Comparison of ENCODE assay signal across 24 cellular contexts in genomic region chrX:134554291-134554690, GRCh38.
"Had no signal": no experiment of that assay in that cellular context is flagged by ENCODE, and none has a peak within 500 bp of the region (broad histone marks: within the 10 kb centered on the region; RNA-seq: fewer than 3 reads in every experiment).

No MANE protein-coding gene starts in this region.

- H3K4me3 ChIP-seq: heart right ventricle, lower lobe of right lung, ovary, psoas muscle, right atrium auricular region, spleen, thoracic aorta, vagina had no signal

- H3K9me3 Mint-ChIP-seq: activated naive CD8-positive, alpha-beta T cell treated with anti-CD3 and anti-CD28 coated beads for 36 hours; naive thymus-derived CD8-positive, alpha-beta T cell; type B pancreatic cell had no signal

- H3K36me3 ChIP-seq: heart right ventricle, lower lobe of right lung, ovary, right atrium auricular region, spleen, thoracic aorta, vagina had no signal

- H3K27ac Mint-ChIP-seq: activated naive CD8-positive, alpha-beta T cell treated with anti-CD3 and anti-CD28 coated beads for 36 hours; naive thymus-derived CD8-positive, alpha-beta T cell; type B pancreatic cell had no signal

- FAIRE-seq: bronchial epithelial cell, kidney had no signal

- H3K4me1 ChIP-seq: lower lobe of right lung, psoas muscle, right atrium auricular region, vagina had no signal

- H3K27me3 ChIP-seq: ovary, right atrium auricular region, vagina had no signal

- H3K27ac ChIP-seq: epithelial cell of prostate, heart right ventricle, lower lobe of right lung, ovary, psoas muscle, right atrium auricular region, spleen, thoracic aorta, vagina had no signal

- H3K36me3 Mint-ChIP-seq: activated naive CD8-positive, alpha-beta T cell treated with anti-CD3 and anti-CD28 coated beads for 36 hours; type B pancreatic cell had no signal

- DNase-seq: activated CD4-positive, alpha-beta T cell treated with anti-CD3 and anti-CD28 coated beads for 4 hours; activated CD4-positive, alpha-beta T cell treated with anti-CD3 and anti-CD28 coated beads, Interleukin-2, amount 50 U/mL, for 48 hours; activated CD4-positive, CD25-positive, alpha-beta regulatory T cell; activated naive CD4-positive, alpha-beta T cell treated with Interleukin-2 at 50 U/mL for 16 hours; activated naive CD8-positive, alpha-beta T cell treated with anti-CD3 and anti-CD28 coated beads for 36 hours; activated T-cell treated with anti-CD3 and anti-CD28 coated beads, Interleukin-2, amount 50 U/mL, for 48 hours; cerebellar nuclear complex; cortex of kidney; foreskin fibroblast; heart right ventricle; kidney; lower lobe of right lung; naive thymus-derived CD8-positive, alpha-beta T cell; ovary; psoas muscle; spleen; stimulated activated CD4-positive, alpha-beta T cell treated with anti-CD3 and anti-CD28 coated beads, Interleukin-4, amount 100 ng/mL, for 1 hour; stimulated activated naive CD4-positive, alpha-beta T cell had no signal

- ATAC-seq: heart right ventricle; lower lobe of right lung; naive thymus-derived CD8-positive, alpha-beta T cell; psoas muscle had no signal

- H3K4me3 Mint-ChIP-seq: activated naive CD8-positive, alpha-beta T cell treated with anti-CD3 and anti-CD28 coated beads for 36 hours; naive thymus-derived CD8-positive, alpha-beta T cell; type B pancreatic cell had no signal

- H3K9me3 ChIP-seq: lower lobe of right lung, ovary, psoas muscle, right atrium auricular region, spleen, thoracic aorta, vagina had no signal

- H3K27me3 Mint-ChIP-seq: type B pancreatic cell had no signal
